In genomic region chr6:105431226-105431625, GRCh38 we compare ENCODE assay signal across 9 cellular contexts. TPM values are rescaled to one million over a fixed set of nuclear protein-coding genes. Genes with fewer than 3 reads are reported as not detected.
A peak's percentile ranks its signal among the peaks of the same experiment; 100 is the strongest.
DNase-seq lines count a peak whose midpoint lies in the region; ATAC-seq and TF ChIP-seq lines count a peak whose summit lies in the region.
"Had no signal": no experiment of that assay in that cellular context is flagged by ENCODE, and none has a peak within 500 bp of the region (broad histone marks: within the 10 kb centered on the region; RNA-seq: fewer than 3 reads in every experiment).

No MANE protein-coding gene starts in this region.

- DNase-seq in NCI-H1092 treated with DMSO at 0.1 percent for 48 hours (lab: John Stamatoyannopoulos, UW), result peak; percentile 2
- no peak for DNase-seq in NCI-H1092 (lab: John Stamatoyannopoulos, UW)
- DNase-seq in HL-60 (ENCODE audit: low read depth in 1 of 2, low spot score in 1 of 2), result peak in 1 of 2 experiments; percentile 20
- peak; percentile 52 for DNase-seq in RKO (ENCODE audit: low spot score)
- DNase-seq in epithelial cell of esophagus (ENCODE audit: low read depth), result peak; percentile 73
- no peak for DNase-seq in prostate gland (ENCODE audit: low spot score)
- DNase-seq in cortex of kidney (lab: John Stamatoyannopoulos, UW), result no peak

- intact Hi-C loops in prostate gland (cut with DNase I), result loop anchor here (10.0 kb wide), 1 partner anchor 794 kb away; no protein-coding TSS in a partner anchor

- TF ChIP-seq CTCF in HL-60 (IDR thresholded peaks at IDR 0.05; ENCODE audit: insufficient read depth, low read length) (peak; percentile 34), epithelial cell of esophagus (IDR thresholded peaks at IDR 0.05; ENCODE audit: insufficient read depth, low read depth, low read length, missing control alignments) (peak; percentile 57), prostate gland (IDR thresholded peaks at IDR 0.05) (peak in 3 of 4 experiments; percentile 48 to 67 (median 66))

- 29% methylated on average over 2 of the region's 2 CpGs for WGBS in prostate gland

- H3K27me3 ChIP-seq in HL-60 (ENCODE audit: insufficient read depth, poor library complexity, severe bottlenecking) (peaks cover 2% of the 10 kb centered on the region), prostate gland (replicated peaks; ENCODE audit: insufficient read depth) (no peaks in the 10 kb centered on the region)
- H3K27me3 ChIP-seq: BLaER1 treated with 17β-estradiol and CSF1 and Interleukin-3, amounts not matched to agents 10 nM and 100 nM had no signal

- no peaks in the 10 kb centered on the region for H3K9me3 ChIP-seq in prostate gland

- H3K4me1 ChIP-seq in prostate gland (replicated peaks), result no peaks in the 10 kb centered on the region

- H3K36me3 ChIP-seq in prostate gland, result no peaks in the 10 kb centered on the region
- H3K36me3 ChIP-seq: BLaER1 treated with 17β-estradiol and CSF1 and Interleukin-3, amounts not matched to agents 10 nM and 100 nM had no signal

- ATAC-seq in GM21619 (IDR thresholded peaks at IDR 0.05; ENCODE audit: unreplicated experiment), result no peak

- H3K27ac ChIP-seq in HL-60 (replicated peaks) (no peak overlapping the region), prostate gland (no peak overlapping the region)
- H3K27ac ChIP-seq: BLaER1 treated with 17β-estradiol and CSF1 and Interleukin-3, amounts not matched to agents 10 nM and 100 nM had no signal

- TF ChIP-seq POLR2A in prostate gland (IDR thresholded peaks at IDR 0.05), result no peak

- H3K4me3 ChIP-seq in HL-60 (replicated peaks; ENCODE audit: insufficient read depth, low read length) (no peak overlapping the region), epithelial cell of esophagus (ENCODE audit: low read length) (no peak overlapping the region), prostate gland (no peak overlapping the region)
- H3K4me3 ChIP-seq: BLaER1 treated with 17β-estradiol and CSF1 and Interleukin-3, amounts not matched to agents 10 nM and 100 nM had no signal

RNA-seq across cellular contexts. Expression of gene PREP, which starts 28.3 kb away (rescaled TPM):
- 10 to 100 TPM in 1 of 2 donors, 1 to 10 TPM in 1; 8.9 to 54.5 TPM for total RNA-seq in prostate gland

Comparison
In these comparisons a context has a peak if more than half of its experiments do, and no peak if none do; other contexts are left out.
1. DNase-seq: peak in NCI-H1092 treated with DMSO at 0.1 percent for 48 hours (single experiment), RKO (single experiment) and epithelial cell of esophagus (single experiment); none in NCI-H1092 (single experiment), prostate gland (single experiment) and cortex of kidney (single experiment).
2. Peak in every context shown above with its lines, with median percentiles within 50 percentile points of each other: CTCF ChIP-seq.